32 cellular contexts compared by ENCODE assay signal in the genomic region with DNA sequence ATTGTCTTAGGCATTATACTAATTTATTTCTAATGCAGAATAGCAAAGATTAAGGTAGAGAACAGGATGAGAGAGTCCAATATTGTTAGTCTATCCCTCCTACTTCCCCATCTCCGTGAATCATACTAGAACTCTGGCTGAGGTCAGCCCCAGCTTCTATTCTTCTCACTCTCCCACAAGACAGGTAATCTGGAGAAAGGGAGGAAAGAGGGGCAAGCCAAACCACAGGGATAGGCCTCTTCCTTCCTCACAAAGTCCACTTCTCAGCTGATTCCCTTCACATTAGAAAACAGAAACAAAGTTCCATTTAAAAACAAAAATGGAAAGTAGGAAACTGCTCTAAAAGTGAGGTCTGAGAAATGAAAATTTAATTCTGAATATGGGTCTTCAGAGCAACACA.
DNase-seq lines count a peak whose midpoint lies in the region; ATAC-seq, FAIRE-seq and TF ChIP-seq lines count a peak whose summit lies in the region.
"Had no signal": no experiment of that assay in that cellular context is flagged by ENCODE, and none has a peak within 500 bp of the region (broad histone marks: within the 10 kb centered on the region; RNA-seq: fewer than 3 reads in every experiment).

No MANE protein-coding gene starts in this region.

- H3K4me3 ChIP-seq in PC-3 (ENCODE audit: low read length) (no peak overlapping the region), endothelial cell of umbilical vein (replicated peaks in 1 of 3; ENCODE audit: insufficient read depth in 1 of 3, low read depth in 1 of 3, low read length in 3 of 3) (no peak overlapping the region)
- H3K4me3 ChIP-seq: adrenal gland, GM23338, right lobe of liver, uterus had no signal

- CTCF ChIA-PET in PC-3 (lab: Charles Lee) = no interaction called here
- CTCF ChIA-PET in endothelial cell of umbilical vein (lab: Charles Lee) = interaction anchor here (1.1 to 1.6 kb wide), 2 partner anchors 10 to 205 kb away, joined by 3 read pairs; no protein-coding TSS in a partner anchor

- H3K4me1 Mint-ChIP-seq in HFFc6 (ENCODE audit: low read depth) = peaks cover 70% of the 10 kb centered on the region
- H3K4me1 Mint-ChIP-seq: CD8-positive, alpha-beta memory T cell; naive B cell had no signal

- dilution Hi-C loops in endothelial cell of umbilical vein (cut with MboI; ENCODE audit: extremely low pct_ligation_motif_present, low sequenced_read_pairs) = no loop called here

- H3K9me1 ChIP-seq in endothelial cell of umbilical vein (replicated peaks; ENCODE audit: control insufficient read depth, extremely low read depth, insufficient read depth, low read length) = no peaks in the 10 kb centered on the region

- H3K9ac ChIP-seq in PC-3 (ENCODE audit: low read length) = no peak overlapping the region
- H3K9ac ChIP-seq in endothelial cell of umbilical vein (replicated peaks; ENCODE audit: extremely low read depth, insufficient read depth, low read length) = peak overlapping the region; percentile 22
- H3K9ac ChIP-seq: SK-N-SH had no signal

- no peaks in the 10 kb centered on the region for H3K9me2 ChIP-seq in PC-3 (replicated peaks; ENCODE audit: low read length)
- H3K9me2 ChIP-seq: SK-N-SH had no signal

- no peaks in the 10 kb centered on the region for H3K27me3 ChIP-seq in PC-3 (ENCODE audit: low read length)
- no peaks in the 10 kb centered on the region for H3K27me3 ChIP-seq in endothelial cell of umbilical vein (ENCODE audit: control insufficient read depth in 2 of 2, insufficient read depth in 2 of 2, low read length in 2 of 2)
- H3K27me3 ChIP-seq: adrenal gland, right lobe of liver, uterus had no signal

- H3K4me1 ChIP-seq in PC-3 (ENCODE audit: insufficient read depth, low read length) (peaks cover 26% of the 10 kb centered on the region), endothelial cell of umbilical vein (ENCODE audit: control insufficient read depth, extremely low read depth, insufficient read depth, low read length) (peaks cover 30% of the 10 kb centered on the region)
- H3K4me1 ChIP-seq: uterus had no signal

- DNase-seq in HFFc6 = no peak
- peak; percentile 53 for DNase-seq in PC-3
- DNase-seq in endothelial cell of umbilical vein (ENCODE audit: low read depth, low spot score) = peak; percentile 52
- peak; percentile 26 for DNase-seq in pulmonary artery endothelial cell (ENCODE audit: low read depth, low spot score)
- no peak for DNase-seq in COLO829 (ENCODE audit: low spot score)
- no peak for DNase-seq in NCI-H1694 treated with DMSO at 0.1 percent for 48 hours (lab: John Stamatoyannopoulos, UW)
- no peak for DNase-seq in D721Med (ENCODE audit: insufficient read length, low spot score)
- DNase-seq: activated CD4-positive, alpha-beta memory T cell treated with anti-CD3 and anti-CD28 coated beads for 36 hours; activated CD4-positive, alpha-beta T cell treated with anti-CD3 and anti-CD28 coated beads for 1 hour; activated CD8-positive, alpha-beta memory T cell treated with anti-CD3 and anti-CD28 coated beads, Interleukin-2, amount 50 U/mL, for 4 hours; activated naive CD4-positive, alpha-beta T cell treated with anti-CD3 and anti-CD28 coated beads for 36 hours; adrenal gland; CD8-positive, alpha-beta memory T cell; DND-41; erythroblast; GF-D8; islet precursor cell; midbrain; MM.1S; naive B cell; NCI-H2029 treated with DMSO at 0.1 percent for 48 hours; NCI-H2227 treated with DMSO at 0.1 percent for 48 hours; NK-92 treated with Interleukin-12 subunit alpha and Interleukin-12 subunit beta, amount 100 ng/mL, for 24 hours; right lobe of liver; SK-N-SH; stimulated activated CD4-positive, alpha-beta T cell treated with anti-CD3 and anti-CD28 coated beads, Interleukin-12 subunit alpha, Interleukin-12 subunit beta, amount 100 ng/mL, for 4 hours; stimulated activated CD4-positive, alpha-beta T cell treated with anti-CD3 and anti-CD28 coated beads, Interleukin-2, amount 100 ng/mL, for 48 hours; stimulated activated naive CD8-positive, alpha-beta T cell treated with anti-CD3 and anti-CD28 coated beads, Interleukin-15, amount 100 ng/mL, for 72 hours; uterus had no signal

- H4K20me1 ChIP-seq in PC-3 (ENCODE audit: low read length) (no peaks in the 10 kb centered on the region), endothelial cell of umbilical vein (replicated peaks; ENCODE audit: control insufficient read depth, extremely low read depth, insufficient read depth, low read length) (no peaks in the 10 kb centered on the region)

- no peak overlapping the region for H3K4me3 Mint-ChIP-seq in HFFc6
- H3K4me3 Mint-ChIP-seq: activated CD4-positive, alpha-beta memory T cell treated with anti-CD3 and anti-CD28 coated beads for 36 hours; activated naive CD4-positive, alpha-beta T cell treated with anti-CD3 and anti-CD28 coated beads for 36 hours; brain; CD8-positive, alpha-beta memory T cell; GM23338; naive B cell; stimulated activated naive CD8-positive, alpha-beta T cell treated with anti-CD3 and anti-CD28 coated beads, Interleukin-15, amount 100 ng/mL, for 72 hours had no signal

- no peaks in the 10 kb centered on the region for H3K9me3 ChIP-seq in PC-3 (ENCODE audit: low read length)
- H3K9me3 ChIP-seq in endothelial cell of umbilical vein (replicated peaks; ENCODE audit: control insufficient read depth, insufficient read depth, low read length) = no peaks in the 10 kb centered on the region
- H3K9me3 ChIP-seq: adrenal gland, right lobe of liver, SK-N-SH, uterus had no signal

- intact Hi-C loops in PC-3 (cut with micrococcal nuclease) = no loop called here
- intact Hi-C loops in endothelial cell of umbilical vein (cut with micrococcal nuclease) = loop anchor here (2.0 kb wide), 2 partner anchors 35 to 205 kb away; no protein-coding TSS in a partner anchor

- no peaks in the 10 kb centered on the region for H3F3A ChIP-seq in PC-3 (ENCODE audit: low read length, unreplicated experiment)

- no peaks in the 10 kb centered on the region for H3K36me3 Mint-ChIP-seq in HFFc6 (ENCODE audit: low read depth)
- H3K36me3 Mint-ChIP-seq: activated CD4-positive, alpha-beta memory T cell treated with anti-CD3 and anti-CD28 coated beads for 36 hours; brain; CD8-positive, alpha-beta memory T cell; naive B cell had no signal

- no peak for ATAC-seq in PC-3
- ATAC-seq: GM23338; right lobe of liver; Right ventricle myocardium inferior; stimulated activated naive CD8-positive, alpha-beta T cell treated with anti-CD3 and anti-CD28 coated beads, Interleukin-15, amount 100 ng/mL, for 72 hours had no signal

- H2AFZ ChIP-seq in PC-3 (ENCODE audit: low read length) = no peak overlapping the region
- H2AFZ ChIP-seq in endothelial cell of umbilical vein (ENCODE audit: low read depth, low read length) = no peak overlapping the region
- H2AFZ ChIP-seq: GM23338 had no signal

- TF ChIP-seq CTCF in HFFc6 (IDR thresholded peaks at IDR 0.05) (no peak), PC-3 (conservative IDR thresholded peaks at IDR 0.05; ENCODE audit: low read depth, low read length) (no peak), endothelial cell of umbilical vein (IDR thresholded peaks at IDR 0.05; ENCODE audit: extremely low read depth in 1 of 2, insufficient read depth in 1 of 2, low read depth in 1 of 2, low read length in 2 of 2) (no peak), D721Med (IDR thresholded peaks at IDR 0.05; ENCODE audit: insufficient read depth, missing control alignments) (no peak)

- 0 out of 2 replicates have a peak overlapping the region, but pooled peaks have one; percentile 2 for H3K4me2 ChIP-seq in PC-3 (ENCODE audit: low read length)
- peak overlapping the region; percentile 77 for H3K4me2 ChIP-seq in endothelial cell of umbilical vein (ENCODE audit: insufficient read depth, low read length)
- H3K4me2 ChIP-seq: GM23338, SK-N-SH had no signal

- no TSS peak for BruUV-seq in PC-3 (replicated peaks; lab: Mats Ljungman, UMichigan)
- BruUV-seq in endothelial cell of umbilical vein (replicated peaks; lab: Mats Ljungman, UMichigan) = no TSS peak

- FAIRE-seq in endothelial cell of umbilical vein (lab: Jason Lieb, UNC) (no peak), D721Med (lab: Jason Lieb, UNC) (no peak)

- POLR2A ChIA-PET in PC-3 (lab: Charles Lee; ENCODE audit: unreplicated experiment) = no interaction called here
- POLR2A ChIA-PET in endothelial cell of umbilical vein (lab: Charles Lee) = no interaction called here

- no peak overlapping the region for H3K27ac ChIP-seq in PC-3 (ENCODE audit: low read length)
- peak overlapping the region; percentile 71 for H3K27ac ChIP-seq in endothelial cell of umbilical vein (ENCODE audit: insufficient read depth, low read depth, low read length)
- H3K27ac ChIP-seq: right lobe of liver, uterus had no signal

- H3K9me3 Mint-ChIP-seq in HFFc6 = no peaks in the 10 kb centered on the region
- H3K9me3 Mint-ChIP-seq: activated CD4-positive, alpha-beta memory T cell treated with anti-CD3 and anti-CD28 coated beads for 36 hours; activated naive CD4-positive, alpha-beta T cell treated with anti-CD3 and anti-CD28 coated beads for 36 hours; naive B cell had no signal

- H3K79me2 ChIP-seq in PC-3 (ENCODE audit: low read length) (no peaks in the 10 kb centered on the region), endothelial cell of umbilical vein (ENCODE audit: control insufficient read depth, insufficient read depth, low read length) (peaks cover 13% of the 10 kb centered on the region)

- no peak for TF ChIP-seq POLR2A in endothelial cell of umbilical vein (IDR thresholded peaks at IDR 0.05; ENCODE audit: low read depth, low read length)

- H3K27ac Mint-ChIP-seq in HFFc6 = peak overlapping the region; percentile 61; the same call in 1 of the 2 replicates
- H3K27ac Mint-ChIP-seq: activated CD4-positive, alpha-beta memory T cell treated with anti-CD3 and anti-CD28 coated beads for 36 hours; activated naive CD4-positive, alpha-beta T cell treated with anti-CD3 and anti-CD28 coated beads for 36 hours; CD8-positive, alpha-beta memory T cell; GM23338; naive B cell had no signal

- peaks cover 2% of the 10 kb centered on the region; the same call in 1 of the 2 replicates for H3K27me3 Mint-ChIP-seq in HFFc6 (ENCODE audit: insufficient read depth)
- H3K27me3 Mint-ChIP-seq: brain; stimulated activated naive CD8-positive, alpha-beta T cell treated with anti-CD3 and anti-CD28 coated beads, Interleukin-15, amount 100 ng/mL, for 72 hours had no signal

- H3K36me3 ChIP-seq in PC-3 (ENCODE audit: low read depth, low read length) (no peaks in the 10 kb centered on the region), endothelial cell of umbilical vein (ENCODE audit: control insufficient read depth in 2 of 2, extremely low read depth in 1 of 2, insufficient read depth in 2 of 2, low read length in 2 of 2) (no peaks in the 10 kb centered on the region)
- H3K36me3 ChIP-seq: adrenal gland, right lobe of liver, uterus had no signal

TF ChIP-seq in endothelial cell of umbilical vein, 7 proteins besides CTCF, POLR2A, EP300 and RAD21:
- TF ChIP-seq FOS (IDR thresholded peaks at IDR 0.05; ENCODE audit: borderline replicate concordance, insufficient read depth, low read length) (peak; percentile 68), GATA2 (IDR thresholded peaks at IDR 0.05; ENCODE audit: insufficient read depth, insufficient read length, low read depth, low read length) (peak; percentile 58), POLR2AphosphoS5 (IDR thresholded peaks at IDR 0.05; ENCODE audit: insufficient read depth, low read depth, low read length) (peak; percentile 24), EZH2 (IDR thresholded peaks at IDR 0.05; ENCODE audit: borderline replicate concordance, low read depth, low read length, severe bottlenecking) (no peak)

Comparison
In these comparisons a context has a peak if more than half of its experiments do, and no peak if none do; other contexts are left out.
1. DNase-seq: peak in PC-3 (single experiment), endothelial cell of umbilical vein (single experiment) and pulmonary artery endothelial cell (single experiment); none in HFFc6 (single experiment), COLO829 (single experiment), NCI-H1694 treated with DMSO at 0.1 percent for 48 hours (single experiment) and D721Med (single experiment).